In genomic region chr10:104120061-104120460, GRCh38 we compare ENCODE assay signal across 11 cellular contexts. TPM values are rescaled to one million over a fixed set of nuclear protein-coding genes. Genes with fewer than 3 reads are reported as not detected.
DNase-seq lines count a peak whose midpoint lies in the region; ATAC-seq lines count a peak whose summit lies in the region.
"Had no signal": no experiment of that assay in that cellular context is flagged by ENCODE, and none has a peak within 500 bp of the region (broad histone marks: within the 10 kb centered on the region; RNA-seq: fewer than 3 reads in every experiment).

No MANE protein-coding gene starts in this region.

- peak overlapping the region; percentile 84 for H3K4me3 Mint-ChIP-seq in natural killer cell treated with Interleukin-12 subunit alpha and Interleukin-12 subunit beta and Interleukin-15 and Interleukin-18, amount 100 ng/mL, for 72 hours

- H3K9ac ChIP-seq in BLaER1 treated with 17β-estradiol and CSF1 and Interleukin-3, amounts not matched to agents 10 nM and 100 nM = peak overlapping the region in 6 of 11 experiments; percentile 95 to 100 (median 98); a peak in 10 of 22 replicates
- no peak overlapping the region for H3K9ac ChIP-seq in Karpas-422 (ENCODE audit: low read length)

- peaks cover 22 to 23% of the 10 kb centered on the region in 2 donors for H3K4me1 Mint-ChIP-seq in natural killer cell treated with Interleukin-12 subunit alpha and Interleukin-12 subunit beta and Interleukin-15 and Interleukin-18, amount 100 ng/mL, for 72 hours (ENCODE audit: low read depth in 2 of 2)

- H3K27me3 Mint-ChIP-seq in natural killer cell treated with Interleukin-12 subunit alpha and Interleukin-12 subunit beta and Interleukin-15 and Interleukin-18, amount 100 ng/mL, for 72 hours = peaks cover 0 to 5% of the 10 kb centered on the region in 2 donors

- H3K9me3 Mint-ChIP-seq in natural killer cell treated with Interleukin-12 subunit alpha and Interleukin-12 subunit beta and Interleukin-15 and Interleukin-18, amount 100 ng/mL, for 72 hours = no peaks in the 10 kb centered on the region

- peak; percentile 47 for DNase-seq in Karpas-422
- peak; percentile 16 for DNase-seq in dedifferentiated amniotic fluid mesenchymal stem cell (ENCODE audit: extremely low spot score)
- no peak for DNase-seq in natural killer cell treated with Interleukin-12 subunit alpha and Interleukin-12 subunit beta and Interleukin-15 and Interleukin-18, amount 100 ng/mL, for 72 hours (ENCODE audit: low spot score)
- DNase-seq in NCI-H146 (lab: John Stamatoyannopoulos, UW) = no peak
- DNase-seq in Ammon's horn (ENCODE audit: low spot score) = no peak
- DNase-seq: activated effector memory CD4-positive, alpha-beta T cell treated with anti-CD3 and anti-CD28 coated beads, Interleukin-2, amount 50 U/mL, for 16 hours; NCI-H524 treated with DMSO at 0.1 percent for 48 hours; stimulated activated naive CD8-positive, alpha-beta T cell treated with anti-CD3 and anti-CD28 coated beads, Interleukin-15, Interleukin-2, amounts not matched to agents 100 U/mL and 50 U/mL, for 24 hours had no signal

- peak overlapping the region; percentile 94 to 99 for H3K27ac Mint-ChIP-seq in natural killer cell treated with Interleukin-12 subunit alpha and Interleukin-12 subunit beta and Interleukin-15 and Interleukin-18, amount 100 ng/mL, for 72 hours

- H3K9me3 ChIP-seq in BLaER1 treated with 17β-estradiol and CSF1 and Interleukin-3, amounts not matched to agents 10 nM and 100 nM (replicated peaks in 1 of 11) = no peaks in the 10 kb centered on the region
- no peaks in the 10 kb centered on the region for H3K9me3 ChIP-seq in Karpas-422 (ENCODE audit: low read length)

- no peaks in the 10 kb centered on the region for H3K27me3 ChIP-seq in BLaER1 treated with 17β-estradiol and CSF1 and Interleukin-3, amounts not matched to agents 10 nM and 100 nM
- no peaks in the 10 kb centered on the region for H3K27me3 ChIP-seq in Karpas-422 (ENCODE audit: low read length)

- no peaks in the 10 kb centered on the region for H4K20me1 ChIP-seq in BLaER1 treated with 17β-estradiol and CSF1 and Interleukin-3, amounts not matched to agents 10 nM and 100 nM
- no peaks in the 10 kb centered on the region for H4K20me1 ChIP-seq in Karpas-422 (ENCODE audit: insufficient read depth, low read depth, low read length)

- no peak overlapping the region for H3K4me3 ChIP-seq in BLaER1 treated with 17β-estradiol and CSF1 and Interleukin-3, amounts not matched to agents 10 nM and 100 nM
- H3K4me3 ChIP-seq in Karpas-422 (ENCODE audit: low read length) = no peak overlapping the region

- H3K4me1 ChIP-seq in BLaER1 treated with 17β-estradiol and CSF1 and Interleukin-3, amounts not matched to agents 10 nM and 100 nM = peaks cover 19 to 41% (median 28%) of the 10 kb centered on the region in 10 experiments
- peaks cover 29% of the 10 kb centered on the region for H3K4me1 ChIP-seq in Karpas-422 (ENCODE audit: low read length)

- no peaks in the 10 kb centered on the region for H3K9me2 ChIP-seq in Karpas-422 (replicated peaks; ENCODE audit: insufficient read depth, low read length)

- H3K27ac ChIP-seq in BLaER1 treated with 17β-estradiol and CSF1 and Interleukin-3, amounts not matched to agents 10 nM and 100 nM = peak overlapping the region; percentile 86 to 100 (median 99); a peak in 19 of 22 replicates
- H3K27ac ChIP-seq in Karpas-422 (ENCODE audit: low read length) = no peak overlapping the region

- H3K79me2 ChIP-seq in Karpas-422 (ENCODE audit: low read length) = no peaks in the 10 kb centered on the region; the same call in 1 of the 2 replicates

- peaks cover 0 to 6% (median 4%) of the 10 kb centered on the region in 11 experiments; a peak in 5 of 22 replicates for H3K36me3 ChIP-seq in BLaER1 treated with 17β-estradiol and CSF1 and Interleukin-3, amounts not matched to agents 10 nM and 100 nM
- no peaks in the 10 kb centered on the region for H3K36me3 ChIP-seq in Karpas-422 (ENCODE audit: insufficient read depth, low read length)

- peak overlapping the region; percentile 94 for H2AFZ ChIP-seq in Karpas-422 (ENCODE audit: low read length)

- H3K4me2 ChIP-seq in BLaER1 treated with 17β-estradiol and CSF1 and Interleukin-3, amounts not matched to agents 10 nM and 100 nM = peak overlapping the region; percentile 82 to 93 (median 86); a peak in 20 of 22 replicates
- H3K4me2 ChIP-seq in Karpas-422 (ENCODE audit: low read depth, low read length, poor library complexity, severe bottlenecking) = no peak overlapping the region

- no peaks in the 10 kb centered on the region for H3K36me3 Mint-ChIP-seq in natural killer cell treated with Interleukin-12 subunit alpha and Interleukin-12 subunit beta and Interleukin-15 and Interleukin-18, amount 100 ng/mL, for 72 hours

- no peak for ATAC-seq in natural killer cell treated with Interleukin-12 subunit alpha and Interleukin-12 subunit beta and Interleukin-15 and Interleukin-18, amount 100 ng/mL, for 72 hours
- ATAC-seq in HG03097 (IDR thresholded peaks at IDR 0.05; ENCODE audit: low FRiP score, unreplicated experiment) (no peak), GM19324 (IDR thresholded peaks at IDR 0.05; ENCODE audit: low FRiP score, unreplicated experiment) (no peak)

RNA-seq across cellular contexts. Expression of gene SFR1, which starts 1.9 kb away (rescaled TPM):
- 2.0 and 4.3 TPM in 2 replicates for total RNA-seq in Karpas-422 (2014; rRNA removed; shearing (Covaris generic); ENCODE audit: low replicate concordance)
- 10 to 100 TPM; 12.1 to 12.5 TPM for total RNA-seq in natural killer cell treated with Interleukin-12 subunit alpha and Interleukin-12 subunit beta and Interleukin-15 and Interleukin-18, amount 100 ng/mL, for 72 hours

RNA-seq across cellular contexts. Expression of gene COL17A1, which starts 34.4 kb away (rescaled TPM):
- total RNA-seq in Karpas-422 (2014; rRNA removed; shearing (Covaris generic); ENCODE audit: low replicate concordance) = not detected in 2 replicates
- total RNA-seq in natural killer cell treated with Interleukin-12 subunit alpha and Interleukin-12 subunit beta and Interleukin-15 and Interleukin-18, amount 100 ng/mL, for 72 hours = not detected

Comparison
In these comparisons a context has a peak if more than half of its experiments do, and no peak if none do; other contexts are left out.
1. DNase-seq: peak in Karpas-422 (single experiment) and dedifferentiated amniotic fluid mesenchymal stem cell (single experiment); none in natural killer cell treated with Interleukin-12 subunit alpha and Interleukin-12 subunit beta and Interleukin-15 and Interleukin-18, amount 100 ng/mL, for 72 hours (single experiment), NCI-H146 (single experiment) and Ammon's horn (single experiment).